Comparison of ENCODE assay signal across 8 cellular contexts in the genomic region with DNA sequence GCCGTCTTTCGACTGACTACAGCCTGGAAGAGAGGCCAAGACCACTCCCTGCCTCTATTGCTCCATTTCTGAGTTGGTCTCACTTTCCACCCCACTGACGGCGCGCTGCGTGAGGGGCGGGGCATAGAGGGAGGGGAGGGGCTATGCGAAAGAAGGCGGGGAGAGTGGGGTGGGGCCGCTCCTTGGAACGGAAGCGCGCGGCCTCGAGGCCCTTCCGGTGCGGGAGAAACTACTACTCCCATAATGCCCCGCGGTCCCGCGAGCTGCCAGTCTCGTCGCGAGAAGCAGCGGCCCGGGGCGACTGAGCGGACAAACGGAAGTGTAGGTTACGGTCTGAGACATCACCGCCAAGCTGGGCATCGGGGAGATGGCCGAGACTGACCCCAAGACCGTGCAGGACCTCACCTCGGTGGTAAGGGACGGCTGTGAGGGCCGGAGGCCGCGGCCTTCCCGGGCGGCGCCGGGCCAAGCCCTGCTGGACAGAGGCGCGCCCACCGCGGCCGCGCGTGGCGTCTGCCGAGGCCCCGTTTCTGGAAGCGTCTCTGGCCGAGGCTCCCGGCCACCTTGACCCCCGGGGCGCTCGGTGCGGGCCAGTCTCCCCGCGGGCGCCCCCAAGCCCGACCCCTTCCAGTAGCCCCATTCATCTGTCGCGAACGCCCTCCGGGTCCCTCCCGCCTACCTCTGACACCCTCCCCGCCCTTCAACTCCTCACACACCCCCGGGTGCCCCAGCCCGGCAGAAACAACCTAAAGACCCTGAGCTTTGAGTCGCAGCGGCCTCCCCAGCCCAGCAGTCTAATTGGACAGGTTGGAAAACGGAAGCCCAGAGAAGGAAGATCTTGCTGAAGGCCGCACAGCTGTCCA. TPM values are rescaled to one million over a fixed set of nuclear protein-coding genes. Genes with fewer than 3 reads are reported as not detected.
DNase-seq lines count a peak whose midpoint lies in the region; ATAC-seq and TF ChIP-seq lines count a peak whose summit lies in the region.

TSS of gene HSBP1 (plus strand) at position 269 of the 863 bp plus-strand sequence. CDS start at position 368, 99 bp downstream.

- H3K4me1 Mint-ChIP-seq in CD8-positive, alpha-beta memory T cell, result peaks cover 37 to 52% (median 47%) of the 10 kb centered on the region in 3 donors
- peaks cover 40% of the 10 kb centered on the region for H3K4me1 Mint-ChIP-seq in activated CD8-positive, alpha-beta T cell treated with anti-CD3 and anti-CD28 coated beads, Interleukin-2, amount 10 ng/mL, durations not matched to agents 7 days and 5 days (ENCODE audit: low read depth)

- peak within 1 kb of the TSS; percentile 83 to 98 (median 96) for H3K27ac Mint-ChIP-seq in CD8-positive, alpha-beta memory T cell
- peak within 1 kb of the TSS; percentile 92 for H3K27ac Mint-ChIP-seq in activated CD8-positive, alpha-beta T cell treated with anti-CD3 and anti-CD28 coated beads, Interleukin-2, amount 10 ng/mL, durations not matched to agents 7 days and 5 days

- H3K27me3 Mint-ChIP-seq in CD8-positive, alpha-beta memory T cell, result peaks cover 0 to 1% of the 10 kb centered on the region in 2 donors
- H3K27me3 Mint-ChIP-seq in activated CD8-positive, alpha-beta T cell treated with anti-CD3 and anti-CD28 coated beads, Interleukin-2, amount 10 ng/mL, durations not matched to agents 7 days and 5 days (ENCODE audit: low read depth), result no peaks in the 10 kb centered on the region

- no peaks in the 10 kb centered on the region for H3K27me3 ChIP-seq in CD8-positive, alpha-beta memory T cell (ENCODE audit: insufficient read depth, low read length, poor library complexity, severe bottlenecking)
- no peaks in the 10 kb centered on the region for H3K27me3 ChIP-seq in lung (ENCODE audit: control insufficient read depth, insufficient read depth)

- peaks cover 0 to 45% (median 15%) of the 10 kb centered on the region in 3 donors for H3K36me3 Mint-ChIP-seq in CD8-positive, alpha-beta memory T cell
- peaks cover 37% of the 10 kb centered on the region for H3K36me3 Mint-ChIP-seq in activated CD8-positive, alpha-beta T cell treated with anti-CD3 and anti-CD28 coated beads, Interleukin-2, amount 10 ng/mL, durations not matched to agents 7 days and 5 days (ENCODE audit: low read depth)

- H3K4me3 ChIP-seq in CD8-positive, alpha-beta memory T cell (ENCODE audit: low read length), result peak within 1 kb of the TSS; percentile 74
- H3K4me3 ChIP-seq in lung, result peak within 1 kb of the TSS; percentile 91

- no peak for TF ChIP-seq CTCF in lung (IDR thresholded peaks at IDR 0.05; ENCODE audit: control extremely low read depth, extremely low read depth)

- no peaks in the 10 kb centered on the region for H3K9me3 Mint-ChIP-seq in CD8-positive, alpha-beta memory T cell
- H3K9me3 Mint-ChIP-seq in activated CD8-positive, alpha-beta T cell treated with anti-CD3 and anti-CD28 coated beads, Interleukin-2, amount 10 ng/mL, durations not matched to agents 7 days and 5 days (ENCODE audit: insufficient read depth), result no peaks in the 10 kb centered on the region

- H3K36me3 ChIP-seq in CD8-positive, alpha-beta memory T cell (ENCODE audit: insufficient read depth, low read length), result peaks cover 5% of the 10 kb centered on the region
- no peaks in the 10 kb centered on the region for H3K36me3 ChIP-seq in lung (ENCODE audit: control insufficient read depth in 2 of 2, insufficient read depth in 2 of 2, low read length in 2 of 2)

- 1% methylated on average over 74 to 76 of the region's 76 CpGs for WGBS in lung, 2 donors

- peaks cover 24% of the 10 kb centered on the region for H3K4me1 ChIP-seq in CD8-positive, alpha-beta memory T cell (ENCODE audit: insufficient read depth, low read length)
- H3K4me1 ChIP-seq in lung (ENCODE audit: control insufficient read depth in 2 of 2, insufficient read depth in 2 of 2, low read length in 2 of 2), result peaks cover 12 to 13% of the 10 kb centered on the region in 2 donors

- H3K9me3 ChIP-seq in CD8-positive, alpha-beta memory T cell (ENCODE audit: low read length), result no peaks in the 10 kb centered on the region
- no peaks in the 10 kb centered on the region for H3K9me3 ChIP-seq in lung (ENCODE audit: control insufficient read depth in 2 of 2, insufficient read depth in 1 of 2, low read length in 1 of 2)

- CTCF ChIA-PET in CD8-positive, alpha-beta memory T cell (lab: Charles Lee), result no interaction called here
- CTCF ChIA-PET in activated CD8-positive, alpha-beta T cell treated with anti-CD3 and anti-CD28 coated beads, Interleukin-2, amount 10 ng/mL, durations not matched to agents 7 days and 5 days (lab: Charles Lee), result interaction anchor here (0.8 to 1.3 kb wide), 3 partner anchors 17 to 255 kb away, joined by 3 to 4 read pairs (median 3); no protein-coding TSS in a partner anchor

- H3K4me3 Mint-ChIP-seq in CD8-positive, alpha-beta memory T cell, result peak within 1 kb of the TSS; percentile 96 to 99 (median 98)
- peak within 1 kb of the TSS; percentile 99 for H3K4me3 Mint-ChIP-seq in activated CD8-positive, alpha-beta T cell treated with anti-CD3 and anti-CD28 coated beads, Interleukin-2, amount 10 ng/mL, durations not matched to agents 7 days and 5 days

- peak within 1 kb of the TSS; percentile 85 for H3K27ac ChIP-seq in CD8-positive, alpha-beta memory T cell (ENCODE audit: low read depth, low read length)
- peak within 1 kb of the TSS; percentile 77 to 86 for H3K27ac ChIP-seq in lung (ENCODE audit: low read depth in 1 of 2, low read length in 1 of 2)

- DNase-seq in CD8-positive, alpha-beta memory T cell, result peak; percentile 87 to 94 (median 90)
- DNase-seq in HK-2 (ENCODE audit: unreplicated experiment), result peak; percentile 93
- peak; percentile 37 for DNase-seq in NK-92 (lab: John Stamatoyannopoulos, UW; ENCODE audit: unreplicated experiment)
- peak; percentile 95 for DNase-seq in activated CD8-positive, alpha-beta T cell treated with anti-CD3 and anti-CD28 coated beads, Interleukin-2, amount 10 ng/mL, durations not matched to agents 7 days and 5 days
- DNase-seq in effector CD4-positive, alpha-beta T cell, result peak; percentile 90
- DNase-seq in lung (ENCODE audit: low spot score), result peak; percentile 95
- DNase-seq in stimulated activated CD4-positive, alpha-beta T cell treated with anti-CD3 and anti-CD28 coated beads, TNF-alpha, amount 100 ng/mL, for 24 hours (ENCODE audit: low read depth in 3 of 3), result peak; percentile 89 to 93 (median 92)

- POLR2A ChIA-PET in CD8-positive, alpha-beta memory T cell (lab: Charles Lee), result no interaction called here
- POLR2A ChIA-PET in activated CD8-positive, alpha-beta T cell treated with anti-CD3 and anti-CD28 coated beads, Interleukin-2, amount 10 ng/mL, durations not matched to agents 7 days and 5 days (lab: Charles Lee), result interaction anchor here (1.0 kb wide), 1 partner anchor 9 kb away, joined by 3 read pairs; no protein-coding TSS in a partner anchor

- ATAC-seq in GM19455 (IDR thresholded peaks at IDR 0.05; ENCODE audit: unreplicated experiment), result peak; percentile 97
- ATAC-seq in activated CD8-positive, alpha-beta T cell treated with anti-CD3 and anti-CD28 coated beads, Interleukin-2, amount 10 ng/mL, durations not matched to agents 7 days and 5 days, result peak; percentile 98
- peak; percentile 94 for ATAC-seq in lung (ENCODE audit: insufficient read depth, low FRiP score)

RNA-seq across cellular contexts. Expression of gene HSBP1, which starts in this region (rescaled TPM):
- total RNA-seq in CD8-positive, alpha-beta memory T cell, result 10 to 100 TPM; 84.5 to 89.4 TPM
- polyA plus RNA-seq in CD8-positive, alpha-beta memory T cell, result 28.5 TPM
- 10 to 100 TPM; 64.8 to 72.9 TPM for total RNA-seq in activated CD8-positive, alpha-beta T cell treated with anti-CD3 and anti-CD28 coated beads, Interleukin-2, amount 10 ng/mL, durations not matched to agents 7 days and 5 days
- 100 to 1,000 TPM; 102 to 109 TPM for total RNA-seq in lung
- polyA plus RNA-seq in lung, result 10 to 100 TPM; 50.5 to 88.9 TPM

Comparison
In these comparisons a context has a peak if more than half of its experiments do, and no peak if none do; other contexts are left out.
1. Peak in every context shown above with its lines: DNase-seq, ATAC-seq, H3K4me3 ChIP-seq and H3K27ac ChIP-seq.
2. DNase-seq: peak in every context shown above with its lines; median percentile 95 in activated CD8-positive, alpha-beta T cell treated with anti-CD3 and anti-CD28 coated beads, Interleukin-2, amount 10 ng/mL, durations not matched to agents 7 days and 5 days; 95 in lung; 93 in HK-2; 92 in stimulated activated CD4-positive, alpha-beta T cell treated with anti-CD3 and anti-CD28 coated beads, TNF-alpha, amount 100 ng/mL, for 24 hours; 90 in CD8-positive, alpha-beta memory T cell; 90 in effector CD4-positive, alpha-beta T cell; 37 in NK-92.